Comparison of ENCODE assay signal across 27 cellular contexts in genomic region chr3:61819861-61820260, GRCh38.
"Had no signal": no experiment of that assay in that cellular context is flagged by ENCODE, and none has a peak within 500 bp of the region (broad histone marks: within the 10 kb centered on the region; RNA-seq: fewer than 3 reads in every experiment).

No MANE protein-coding gene starts in this region.

- DNase-seq: activated B cell treated with CpG ODN at 0.5 μM for 24 hours; activated CD4-positive, alpha-beta T cell treated with anti-CD3 and anti-CD28 coated beads for 1 hour; activated CD4-positive, alpha-beta T cell treated with anti-CD3 and anti-CD28 coated beads, Interleukin-2, amount 10 ng/mL, durations not matched to agents 24 days and 14 days; activated CD4-positive, alpha-beta T cell treated with anti-CD3 and anti-CD28 coated beads, Interleukin-2, amount 50 U/mL, for 48 hours; activated CD8-positive, alpha-beta memory T cell treated with anti-CD3 and anti-CD28 coated beads, Interleukin-2, amount 10 ng/mL, durations not matched to agents 7 days and 5 days; activated effector memory CD4-positive, alpha-beta T cell treated with Interleukin-2 at 50 U/mL for 16 hours; activated naive CD4-positive, alpha-beta T cell; activated T-cell treated with anti-CD3 and anti-CD28 coated beads, Interleukin-2, amount 50 U/mL, for 24 hours; aorta; body of pancreas; NCI-H1092 treated with DMSO at 0.1 percent for 48 hours; NCI-H1417 treated with DMSO at 0.1 percent for 48 hours; NCI-H1694 treated with DMSO at 0.1 percent for 48 hours; NCI-H2081; NCI-H510A treated with DMSO at 0.1 percent for 48 hours; NCI-H69; NK-92 treated with Interleukin-12 subunit alpha and Interleukin-12 subunit beta, amount 100 ng/mL, for 24 hours; OCI-M1; Peyer's patch; SHP77; T-cell; T1000 had no signal

- H3K9me3 Mint-ChIP-seq: activated B cell treated with CpG ODN at 0.5 μM for 24 hours; activated CD4-positive, alpha-beta T cell treated with anti-CD3 and anti-CD28 coated beads, Interleukin-2, amount 10 ng/mL, durations not matched to agents 24 days and 14 days; activated naive CD4-positive, alpha-beta T cell treated with anti-CD3 and anti-CD28 coated beads, Interleukin-2, amount 50 U/mL, for 24 hours; activated T-cell treated with anti-CD3 and anti-CD28 coated beads, Interleukin-2, amount 50 U/mL, for 24 hours; activated T-helper 1 cell treated with anti-CD3 and anti-CD28 coated beads, Interleukin-12 subunit alpha, Interleukin-12 subunit beta, Interleukin-2, Interleukin-4 antibody, amounts not matched to agents 30 ng/mL and 10 ng/mL and 1 ng/mL, durations not matched to agents 14 hours and 24 hours and 36 hours; T-cell had no signal

- H3K27ac Mint-ChIP-seq: activated B cell treated with CpG ODN at 0.5 μM for 24 hours; activated CD4-positive, alpha-beta T cell treated with anti-CD3 and anti-CD28 coated beads, Interleukin-2, amount 10 ng/mL, durations not matched to agents 24 days and 14 days; activated CD8-positive, alpha-beta memory T cell treated with anti-CD3 and anti-CD28 coated beads, Interleukin-2, amount 10 ng/mL, durations not matched to agents 7 days and 5 days; activated naive CD4-positive, alpha-beta T cell treated with anti-CD3 and anti-CD28 coated beads, Interleukin-2, amount 50 U/mL, for 24 hours; activated T-cell treated with anti-CD3 and anti-CD28 coated beads, Interleukin-2, amount 50 U/mL, for 24 hours; activated T-helper 1 cell treated with anti-CD3 and anti-CD28 coated beads, Interleukin-12 subunit alpha, Interleukin-12 subunit beta, Interleukin-2, Interleukin-4 antibody, amounts not matched to agents 30 ng/mL and 10 ng/mL and 1 ng/mL, durations not matched to agents 14 hours and 24 hours and 36 hours; T-cell had no signal

- H3K36me3 ChIP-seq: cardiac muscle cell, Peyer's patch had no signal

- FAIRE-seq: TTC549 had no signal

- ATAC-seq: activated CD8-positive, alpha-beta memory T cell treated with anti-CD3 and anti-CD28 coated beads, Interleukin-2, amount 10 ng/mL, durations not matched to agents 7 days and 5 days; body of pancreas; T-cell had no signal

- H3K27me3 ChIP-seq: body of pancreas, cardiac muscle cell, Peyer's patch had no signal

- H3K27me3 Mint-ChIP-seq: activated B cell treated with CpG ODN at 0.5 μM for 24 hours; activated CD4-positive, alpha-beta T cell treated with anti-CD3 and anti-CD28 coated beads, Interleukin-2, amount 10 ng/mL, durations not matched to agents 24 days and 14 days; activated CD8-positive, alpha-beta memory T cell treated with anti-CD3 and anti-CD28 coated beads, Interleukin-2, amount 10 ng/mL, durations not matched to agents 7 days and 5 days; activated naive CD4-positive, alpha-beta T cell treated with anti-CD3 and anti-CD28 coated beads, Interleukin-2, amount 50 U/mL, for 24 hours; activated T-cell treated with anti-CD3 and anti-CD28 coated beads, Interleukin-2, amount 50 U/mL, for 24 hours had no signal

- H3K4me1 ChIP-seq: body of pancreas had no signal

- H3K27ac ChIP-seq: body of pancreas, cardiac muscle cell, Peyer's patch, RWPE1 had no signal

- H3K9me3 ChIP-seq: body of pancreas, Peyer's patch had no signal

- H3K4me3 ChIP-seq: body of pancreas, cardiac muscle cell, Peyer's patch had no signal

- H3K36me3 Mint-ChIP-seq: activated CD8-positive, alpha-beta memory T cell treated with anti-CD3 and anti-CD28 coated beads, Interleukin-2, amount 10 ng/mL, durations not matched to agents 7 days and 5 days; activated naive CD4-positive, alpha-beta T cell treated with anti-CD3 and anti-CD28 coated beads, Interleukin-2, amount 50 U/mL, for 24 hours; T-cell had no signal

- H3K4me3 Mint-ChIP-seq: activated B cell treated with CpG ODN at 0.5 μM for 24 hours; activated CD4-positive, alpha-beta T cell treated with anti-CD3 and anti-CD28 coated beads, Interleukin-2, amount 10 ng/mL, durations not matched to agents 24 days and 14 days; activated CD8-positive, alpha-beta memory T cell treated with anti-CD3 and anti-CD28 coated beads, Interleukin-2, amount 10 ng/mL, durations not matched to agents 7 days and 5 days; activated naive CD4-positive, alpha-beta T cell treated with anti-CD3 and anti-CD28 coated beads, Interleukin-2, amount 50 U/mL, for 24 hours; activated T-cell treated with anti-CD3 and anti-CD28 coated beads, Interleukin-2, amount 50 U/mL, for 24 hours; activated T-helper 1 cell treated with anti-CD3 and anti-CD28 coated beads, Interleukin-12 subunit alpha, Interleukin-12 subunit beta, Interleukin-2, Interleukin-4 antibody, amounts not matched to agents 30 ng/mL and 10 ng/mL and 1 ng/mL, durations not matched to agents 14 hours and 24 hours and 36 hours; T-cell had no signal

- H3K4me1 Mint-ChIP-seq: activated B cell treated with CpG ODN at 0.5 μM for 24 hours; activated CD4-positive, alpha-beta T cell treated with anti-CD3 and anti-CD28 coated beads, Interleukin-2, amount 10 ng/mL, durations not matched to agents 24 days and 14 days; activated CD8-positive, alpha-beta memory T cell treated with anti-CD3 and anti-CD28 coated beads, Interleukin-2, amount 10 ng/mL, durations not matched to agents 7 days and 5 days; activated naive CD4-positive, alpha-beta T cell treated with anti-CD3 and anti-CD28 coated beads, Interleukin-2, amount 50 U/mL, for 24 hours; T-cell had no signal
